ENCODE assay signal across 9 cellular contexts in genomic region chr1:227947425-227947677, GRCh38. TPM values are rescaled to one million over a fixed set of nuclear protein-coding genes. Genes with fewer than 3 reads are reported as not detected.
DNase-seq lines count a peak whose midpoint lies in the region; ATAC-seq lines count a peak whose summit lies in the region.
"Had no signal": no experiment of that assay in that cellular context is flagged by ENCODE, and none has a peak within 500 bp of the region (broad histone marks: within the 10 kb centered on the region; RNA-seq: fewer than 3 reads in every experiment).

No MANE protein-coding gene starts in this region.

- H3K36me3 ChIP-seq in H7 (replicated peaks; ENCODE audit: control insufficient read depth, insufficient read depth, low read length) (no peaks in the 10 kb centered on the region), iPS DF 6.9 (ENCODE audit: control insufficient read depth, insufficient read depth, low read length) (no peaks in the 10 kb centered on the region)

- H3K9me3 Mint-ChIP-seq in activated T-helper 17 cell treated with anti-CD3 and anti-CD28 coated beads, Interleukin-2, amount 50 U/mL, for 72 hours: no peaks in the 10 kb centered on the region
- H3K9me3 Mint-ChIP-seq in stimulated activated memory B cell treated with anti-CD40 and anti-IgM and Interleukin-4, amounts not matched to agents 10 μg/mL and 1 μg/mL and 100 μg/mL, for 72 hours: no peaks in the 10 kb centered on the region

- H3K4me1 ChIP-seq in iPS DF 6.9 (ENCODE audit: control insufficient read depth, insufficient read depth, low read length): peaks cover 5% of the 10 kb centered on the region; the same call in 1 of the 2 replicates

- peak overlapping the region; percentile 66 for H3K4me3 Mint-ChIP-seq in activated T-helper 17 cell treated with anti-CD3 and anti-CD28 coated beads, Interleukin-2, amount 50 U/mL, for 72 hours
- H3K4me3 Mint-ChIP-seq in stimulated activated memory B cell treated with anti-CD40 and anti-IgM and Interleukin-4, amounts not matched to agents 10 μg/mL and 1 μg/mL and 100 μg/mL, for 72 hours: peak overlapping the region; percentile 57

- no peaks in the 10 kb centered on the region for H3K36me3 Mint-ChIP-seq in activated T-helper 17 cell treated with anti-CD3 and anti-CD28 coated beads, Interleukin-2, amount 50 U/mL, for 72 hours (ENCODE audit: low read depth)
- no peaks in the 10 kb centered on the region for H3K36me3 Mint-ChIP-seq in stimulated activated memory B cell treated with anti-CD40 and anti-IgM and Interleukin-4, amounts not matched to agents 10 μg/mL and 1 μg/mL and 100 μg/mL, for 72 hours

- no peak for ATAC-seq in activated T-helper 17 cell treated with anti-CD3 and anti-CD28 coated beads, Interleukin-2, amount 50 U/mL, for 72 hours (replicated peaks)
- ATAC-seq in stimulated activated memory B cell treated with anti-CD40 and anti-IgM and Interleukin-4, amounts not matched to agents 10 μg/mL and 1 μg/mL and 100 μg/mL, for 72 hours: no peak

- H3K9me3 ChIP-seq in iPS DF 6.9 (ENCODE audit: control insufficient read depth, insufficient read depth, low read length): no peaks in the 10 kb centered on the region

- WGBS in iPS DF 6.9 (ENCODE audit: insufficient coverage, insufficient read length): no CpG with 5 or more reads among the region's 34 CpGs

- peaks cover 3% of the 10 kb centered on the region for H3K27me3 Mint-ChIP-seq in activated T-helper 17 cell treated with anti-CD3 and anti-CD28 coated beads, Interleukin-2, amount 50 U/mL, for 72 hours
- peaks cover 79% of the 10 kb centered on the region for H3K27me3 Mint-ChIP-seq in stimulated activated memory B cell treated with anti-CD40 and anti-IgM and Interleukin-4, amounts not matched to agents 10 μg/mL and 1 μg/mL and 100 μg/mL, for 72 hours

- H3K27me3 ChIP-seq in H7 (ENCODE audit: control insufficient read depth, insufficient read depth, low read length) (peaks cover 16% of the 10 kb centered on the region), iPS DF 6.9 (ENCODE audit: control insufficient read depth, insufficient read depth, low read length) (peaks cover 9% of the 10 kb centered on the region)

- peak overlapping the region; percentile 68 for H3K4me3 ChIP-seq in H7 (ENCODE audit: insufficient read depth, low read depth, low read length)
- H3K4me3 ChIP-seq in iPS DF 6.9 (ENCODE audit: low read length): peak overlapping the region; percentile 39; the same call in 1 of the 2 replicates

- no peaks in the 10 kb centered on the region for H3K4me1 Mint-ChIP-seq in activated T-helper 17 cell treated with anti-CD3 and anti-CD28 coated beads, Interleukin-2, amount 50 U/mL, for 72 hours
- H3K4me1 Mint-ChIP-seq in stimulated activated memory B cell treated with anti-CD40 and anti-IgM and Interleukin-4, amounts not matched to agents 10 μg/mL and 1 μg/mL and 100 μg/mL, for 72 hours: peaks cover 12% of the 10 kb centered on the region

- H3K27ac Mint-ChIP-seq in activated T-helper 17 cell treated with anti-CD3 and anti-CD28 coated beads, Interleukin-2, amount 50 U/mL, for 72 hours: no peak overlapping the region
- no peak overlapping the region for H3K27ac Mint-ChIP-seq in stimulated activated memory B cell treated with anti-CD40 and anti-IgM and Interleukin-4, amounts not matched to agents 10 μg/mL and 1 μg/mL and 100 μg/mL, for 72 hours

- H3K27ac ChIP-seq in iPS DF 6.9 (ENCODE audit: low read length): no peak overlapping the region

- DNase-seq in H7 (no peak), iPS DF 6.9 (ENCODE audit: low read depth, low spot score) (no peak), DMS79 (lab: John Stamatoyannopoulos, UW) (no peak), dedifferentiated amniotic fluid mesenchymal stem cell (ENCODE audit: extremely low spot score) (no peak)
- DNase-seq in stimulated activated CD4-positive, alpha-beta T cell treated with anti-CD3 and anti-CD28 coated beads, Interleukin-15, amount 100 ng/mL, for 24 hours: no peak
- no peak for DNase-seq in stimulated activated CD4-positive, alpha-beta T cell treated with anti-CD3 and anti-CD28 coated beads, Interleukin-4, amount 100 ng/mL, for 4 hours

RNA-seq across cellular contexts. Expression of gene WNT9A, which starts 0.4 kb away (rescaled TPM):
- 3.2 and 4.0 TPM in 2 replicates for total RNA-seq in H7 (2014; rRNA removed; shearing (Covaris generic))
- under 1 TPM; 0.09 to 0.24 TPM for total RNA-seq in activated T-helper 17 cell treated with anti-CD3 and anti-CD28 coated beads, Interleukin-2, amount 50 U/mL, for 72 hours

RNA-seq across cellular contexts. Expression of gene WNT3A, which starts 59.4 kb away (rescaled TPM):
- total RNA-seq in H7 (2014; rRNA removed; shearing (Covaris generic)): 0.31 and 0.33 TPM in 2 replicates
- total RNA-seq in activated T-helper 17 cell treated with anti-CD3 and anti-CD28 coated beads, Interleukin-2, amount 50 U/mL, for 72 hours: not detected
- total RNA-seq: NCI-H460 had no signal
